ENCODE assay signal across 8 cellular contexts in genomic region chr19:9621156-9622037, GRCh38. TPM values are rescaled to one million over a fixed set of nuclear protein-coding genes. Genes with fewer than 3 reads are reported as not detected.
DNase-seq lines count a peak whose midpoint lies in the region; ATAC-seq and TF ChIP-seq lines count a peak whose summit lies in the region.

TSS of gene ZNF561 (minus strand) at chr19:9621232. CDS start at chr19:9619456, 1,776 bp downstream.

- peaks cover 22% of the 10 kb centered on the region for H3K36me3 ChIP-seq in thoracic aorta

- H3K4me3 Mint-ChIP-seq in activated naive CD8-positive, alpha-beta T cell, result peak within 1 kb of the TSS; percentile 99
- peak within 1 kb of the TSS; percentile 100 for H3K4me3 Mint-ChIP-seq in osteocyte (ENCODE audit: unreplicated experiment)

- H3K27ac Mint-ChIP-seq in activated naive CD8-positive, alpha-beta T cell, result peak within 1 kb of the TSS; percentile 100
- peak within 1 kb of the TSS; percentile 100 for H3K27ac Mint-ChIP-seq in osteocyte (ENCODE audit: unreplicated experiment)

- H3K27me3 Mint-ChIP-seq in activated naive CD8-positive, alpha-beta T cell, result no peaks in the 10 kb centered on the region
- H3K27me3 Mint-ChIP-seq in osteocyte (ENCODE audit: unreplicated experiment), result no peaks in the 10 kb centered on the region

- no peaks in the 10 kb centered on the region for H3K9me3 ChIP-seq in thoracic aorta

- POLR2A ChIA-PET in HEK293T (lab: Yijun Ruan, JAX), result interaction anchor here (1.5 kb wide), 1 partner anchor 147 kb away, joined by 5 read pairs; the partner anchor contains the start of gene ZNF846

- peaks cover 9 to 33% of the 10 kb centered on the region in 2 donors for H3K4me1 ChIP-seq in thoracic aorta (ENCODE audit: control insufficient read depth in 1 of 2, low read depth in 2 of 2)

- peaks cover 23% of the 10 kb centered on the region for H3K4me1 Mint-ChIP-seq in activated naive CD8-positive, alpha-beta T cell (ENCODE audit: low read depth)
- H3K4me1 Mint-ChIP-seq in osteocyte (ENCODE audit: unreplicated experiment), result peaks cover 27% of the 10 kb centered on the region

- intact Hi-C loops in head of caudate nucleus (cut with DNase I), result loop anchor here (5.0 to 10.0 kb wide), 2 partner anchors 53 to 146 kb away; partner anchors contain the start of genes ZNF562 and ZNF846

- H3K27me3 ChIP-seq in thoracic aorta (replicated peaks; ENCODE audit: insufficient read depth), result no peaks in the 10 kb centered on the region

- H3K27ac ChIP-seq in thoracic aorta, result peak within 1 kb of the TSS; percentile 89

- ATAC-seq in thoracic aorta (ENCODE audit: insufficient number of reproducible peaks, low FRiP score, low read depth), result peak; percentile 91

- CTCF ChIA-PET in HEK293T (lab: Yijun Ruan, JAX), result no interaction called here

- H3K36me3 Mint-ChIP-seq in activated naive CD8-positive, alpha-beta T cell, result peaks cover 14% of the 10 kb centered on the region
- peaks cover 21% of the 10 kb centered on the region for H3K36me3 Mint-ChIP-seq in osteocyte (ENCODE audit: unreplicated experiment)

- H3K4me3 ChIP-seq in thoracic aorta, result peak within 1 kb of the TSS; percentile 83

- DNase-seq in ELR (ENCODE audit: low read depth) (peak; percentile 90), HEK293T (ENCODE audit: extremely low spot score) (peak; percentile 83), NCI-H1092 treated with DMSO at 0.1 percent for 48 hours (lab: John Stamatoyannopoulos, UW) (peak; percentile 85), SKM-1 treated with dmso at 0.1 percent for 144 hours (lab: John Stamatoyannopoulos, UW; ENCODE audit: unreplicated experiment) (peak; percentile 80), head of caudate nucleus (peak; percentile 73 to 96 (median 90)), osteocyte (ENCODE audit: extremely low spot score, unreplicated experiment) (peak; percentile 94), thoracic aorta (ENCODE audit: low spot score) (peak; percentile 38)

- no peaks in the 10 kb centered on the region for H3K9me3 Mint-ChIP-seq in activated naive CD8-positive, alpha-beta T cell (ENCODE audit: low read depth)
- no peaks in the 10 kb centered on the region for H3K9me3 Mint-ChIP-seq in osteocyte (ENCODE audit: unreplicated experiment)

- TF ChIP-seq CTCF in osteocyte (IDR thresholded peaks at IDR 0.05) (no peak), thoracic aorta (IDR thresholded peaks at IDR 0.05) (no peak)

TF ChIP-seq in HEK293T, 16 proteins besides CTCF, POLR2A, EP300 and RAD21:
- TF ChIP-seq LEF1 (IDR thresholded peaks at IDR 0.05; ENCODE audit: borderline replicate concordance) (no peak), CTBP1 (IDR thresholded peaks at IDR 0.05; ENCODE audit: borderline replicate concordance) (peak; percentile 90), ELF4 (IDR thresholded peaks at IDR 0.05) (0 out of 2 replicates have a peak, but pooled peaks have one; percentile 25), NFRKB (IDR thresholded peaks at IDR 0.05) (peak; percentile 95), BHLHE40 (IDR thresholded peaks at IDR 0.05; ENCODE audit: borderline replicate concordance) (no peak), L3MBTL2 (conservative IDR thresholded peaks at IDR 0.05) (peak; percentile 77; the same call in 1 of the 2 replicates)

RNA-seq across cellular contexts. Expression of gene ZNF561, which starts in this region (rescaled TPM):
- 44.7 and 46.5 TPM in 2 replicates for total RNA-seq in osteocyte
- total RNA-seq in thoracic aorta, result 10 to 100 TPM; 24.1 to 46.6 TPM

Comparison
In these comparisons a context has a peak if more than half of its experiments do, and no peak if none do; other contexts are left out.
1. Peak in every context shown above with its lines: DNase-seq, ATAC-seq, H3K4me3 ChIP-seq and H3K27ac ChIP-seq.
2. DNase-seq: peak in every context shown above with its lines; median percentile 94 in osteocyte; 90 in head of caudate nucleus; 90 in ELR; 85 in NCI-H1092 treated with DMSO at 0.1 percent for 48 hours; 83 in HEK293T; 80 in SKM-1 treated with dmso at 0.1 percent for 144 hours; 38 in thoracic aorta.